1 cellular context compared by ENCODE assay signal in genomic region chr3:150411971-150412370, GRCh38.
TF ChIP-seq lines count a peak whose summit lies in the region.

No MANE protein-coding gene starts in this region.

TF ChIP-seq in H1, 55 proteins besides CTCF, POLR2A, EP300 and RAD21:
- TF ChIP-seq CEBPB (IDR thresholded peaks at IDR 0.05; ENCODE audit: low read depth, low read length): no peak
- TF ChIP-seq KDM4A (IDR thresholded peaks at IDR 0.05; ENCODE audit: low read depth, low read length, severe bottlenecking): no peak
- TF ChIP-seq EZH2 (IDR thresholded peaks at IDR 0.05; ENCODE audit: low read depth, low read length, severe bottlenecking): no peak
- no peak for TF ChIP-seq CBX8 (IDR thresholded peaks at IDR 0.05; ENCODE audit: borderline replicate concordance, low read depth, low read length)
- TF ChIP-seq NANOG (IDR thresholded peaks at IDR 0.05; ENCODE audit: insufficient read depth, low read depth, low read length, poor library complexity, severe bottlenecking): no peak
- TF ChIP-seq PHF8 (conservative IDR thresholded peaks at IDR 0.05; ENCODE audit: low read depth, low read length): no peak
- no peak for TF ChIP-seq MAX (IDR thresholded peaks at IDR 0.05)
- TF ChIP-seq MAFK (IDR thresholded peaks at IDR 0.05; ENCODE audit: low read depth, low read length): no peak
- no peak for TF ChIP-seq RXRA (IDR thresholded peaks at IDR 0.05; ENCODE audit: insufficient read depth, low read depth, low read length)
- TF ChIP-seq RFX5 (IDR thresholded peaks at IDR 0.05; ENCODE audit: borderline replicate concordance, low read depth, low read length): no peak
- TF ChIP-seq SAP30 (IDR thresholded peaks at IDR 0.05; ENCODE audit: insufficient read depth, insufficient replicate concordance, low read length): no peak
TF ChIP-seq in H1: peak in this region for 0.
